ENCODE assay signal across 8 cellular contexts in genomic region chr4:2243682-2244380, GRCh38. TPM values are rescaled to one million over a fixed set of nuclear protein-coding genes. Genes with fewer than 3 reads are reported as not detected.
DNase-seq lines count a peak whose midpoint lies in the region; ATAC-seq, FAIRE-seq and TF ChIP-seq lines count a peak whose summit lies in the region.

No MANE protein-coding gene starts in this region.

- no peak for ATAC-seq in HG03045 (IDR thresholded peaks at IDR 0.05; ENCODE audit: unreplicated experiment)

- H3K79me2 ChIP-seq in osteoblast (ENCODE audit: insufficient read depth, low read length): peaks cover 31% of the 10 kb centered on the region

- peaks cover 17% of the 10 kb centered on the region for H4K20me1 ChIP-seq in osteoblast (ENCODE audit: insufficient read depth, low read length)

- no peak overlapping the region for H3K4me3 ChIP-seq in esophagus (ENCODE audit: low read depth in 1 of 2, low read length in 2 of 2)
- H3K4me3 ChIP-seq in osteoblast (ENCODE audit: insufficient read depth, low read length): no peak overlapping the region
- H3K4me3 ChIP-seq in small intestine (ENCODE audit: low read depth in 1 of 2, low read length in 2 of 2): no peak overlapping the region

- WGBS in esophagus, 2 donors: 43 to 49% methylated on average over 5 of the region's 5 CpGs
- 31 to 48% (median 43%) methylated on average over 5 of the region's 5 CpGs for WGBS in small intestine, 3 donors

- in situ Hi-C loops in GM13976 (cut with MboI; ENCODE audit: low sequenced_read_pairs, unreplicated experiment): no loop called here

- peak overlapping the region; percentile 42 for H3K4me2 ChIP-seq in osteoblast (ENCODE audit: insufficient read depth, low read length)

- H3K36me3 ChIP-seq in esophagus (ENCODE audit: control insufficient read depth in 2 of 2, insufficient read depth in 2 of 2, low read length in 1 of 2) (peaks cover 0 to 19% of the 10 kb centered on the region in 2 donors), osteoblast (ENCODE audit: insufficient read depth, low read length) (peaks cover 4% of the 10 kb centered on the region), small intestine (ENCODE audit: control insufficient read depth in 2 of 2, insufficient read depth in 2 of 2, low read length in 2 of 2) (no peaks in the 10 kb centered on the region)

- no peaks in the 10 kb centered on the region for H3K9me3 ChIP-seq in esophagus (ENCODE audit: control insufficient read depth in 2 of 2, insufficient read depth in 1 of 2, low read depth in 1 of 2, low read length in 1 of 2)
- H3K9me3 ChIP-seq in osteoblast (ENCODE audit: low read depth, low read length): no peaks in the 10 kb centered on the region
- H3K9me3 ChIP-seq in small intestine (ENCODE audit: control insufficient read depth, low read depth): no peaks in the 10 kb centered on the region

- no peaks in the 10 kb centered on the region for H3K27me3 ChIP-seq in esophagus (ENCODE audit: control insufficient read depth in 1 of 2, insufficient read depth in 2 of 2, low read length in 2 of 2)
- no peaks in the 10 kb centered on the region for H3K27me3 ChIP-seq in osteoblast (ENCODE audit: insufficient read depth, low read length)
- H3K27me3 ChIP-seq in small intestine (ENCODE audit: control insufficient read depth in 2 of 2, insufficient read depth in 2 of 2, low read length in 2 of 2): no peaks in the 10 kb centered on the region

- peak overlapping the region; percentile 57 for H2AFZ ChIP-seq in osteoblast (ENCODE audit: low read length)

- FAIRE-seq in small intestine (lab: Jason Lieb, UNC): no peak

- no peak for DNase-seq in AG09319 (ENCODE audit: extremely low read depth, low read depth)
- peak; percentile 53 for DNase-seq in GM13976 (ENCODE audit: low spot score)
- peak; percentile 58 for DNase-seq in SK-N-DZ (ENCODE audit: low spot score)
- DNase-seq in osteoblast (ENCODE audit: insufficient read length, low spot score, missing footprints): peak; percentile 80
- no peak for DNase-seq in NCI-H510A (lab: John Stamatoyannopoulos, UW)
- no peak for DNase-seq in small intestine

- H3K27ac ChIP-seq in esophagus (ENCODE audit: low read depth in 2 of 2, low read length in 1 of 2): peak overlapping the region; percentile 33 to 42
- no peak overlapping the region for H3K27ac ChIP-seq in osteoblast (ENCODE audit: low read depth, low read length)
- peak overlapping the region in 1 of 2 donors; percentile 53 for H3K27ac ChIP-seq in small intestine (ENCODE audit: low read depth in 1 of 2, low read length in 1 of 2)

- H3K4me1 ChIP-seq in esophagus (ENCODE audit: control insufficient read depth in 2 of 2, insufficient read depth in 2 of 2, low read length in 1 of 2) (peaks cover 0 to 7% of the 10 kb centered on the region in 2 donors), osteoblast (ENCODE audit: insufficient read depth, low read length) (peaks cover 28% of the 10 kb centered on the region), small intestine (ENCODE audit: control insufficient read depth in 2 of 2, insufficient read depth in 1 of 2, low read depth in 1 of 2, low read length in 1 of 2) (peaks cover 2 to 4% of the 10 kb centered on the region in 2 donors)

- TF ChIP-seq CTCF in AG09319 (IDR thresholded peaks at IDR 0.05; ENCODE audit: low read depth, low read length) (peak; percentile 37), GM13976 (IDR thresholded peaks at IDR 0.05; ENCODE audit: borderline replicate concordance, control extremely low read depth, extremely low read depth, insufficient read depth, missing control alignments) (peak; percentile 59), osteoblast (IDR thresholded peaks at IDR 0.05; ENCODE audit: extremely low read depth, low read depth, low read length) (no peak)

RNA-seq across cellular contexts. Expression of gene HAUS3, which starts 1.9 kb away (rescaled TPM):
- polyA plus RNA-seq in SK-N-DZ (2014; cell fraction: cytosol; rRNA removed): 16.7 and 22.6 TPM in 2 replicates
- polyA plus RNA-seq in SK-N-DZ (2014; cell fraction: nucleus; rRNA removed): 34.7 and 51.8 TPM in 2 replicates
- polyA plus RNA-seq in esophagus (1 to 10 TPM; 5.0 to 8.1 TPM), small intestine (1 to 10 TPM; 4.0 to 5.9 (median 4.3) TPM)
- 8.7 and 9.7 TPM in 2 replicates for total RNA-seq in osteoblast

RNA-seq across cellular contexts. Expression of gene POLN, which starts 1.9 kb away (rescaled TPM):
- polyA plus RNA-seq in SK-N-DZ (2014; cell fraction: cytosol; rRNA removed): 0.07 and 0.17 TPM in 2 replicates
- polyA plus RNA-seq in SK-N-DZ (2014; cell fraction: nucleus; rRNA removed): not detected in 2 replicates
- polyA plus RNA-seq in esophagus: under 1 TPM; 0.59 to 0.81 TPM
- 2.9 and 4.1 TPM in 2 replicates for total RNA-seq in osteoblast
- 1 to 10 TPM in 1 of 3 donors, under 1 TPM in 2; 0.89 to 2.2 (median 0.98) TPM for polyA plus RNA-seq in small intestine

RNA-seq across cellular contexts. Expression of gene MXD4, which starts 18.1 kb away (rescaled TPM):
- 24.6 and 29.0 TPM in 2 replicates for polyA plus RNA-seq in SK-N-DZ (2014; cell fraction: cytosol; rRNA removed)
- polyA plus RNA-seq in SK-N-DZ (2014; cell fraction: nucleus; rRNA removed): 38.6 and 38.7 TPM in 2 replicates
- polyA plus RNA-seq in esophagus (10 to 100 TPM; 14.5 to 27.2 TPM), small intestine (10 to 100 TPM; 24.0 to 33.9 (median 31.5) TPM)
- total RNA-seq in osteoblast: 53.3 and 56.8 TPM in 2 replicates

Comparison
In these comparisons a context has a peak if more than half of its experiments do, and no peak if none do; other contexts are left out.
1. DNase-seq: peak in GM13976 (single experiment), SK-N-DZ (single experiment) and osteoblast (single experiment); none in AG09319 (single experiment), NCI-H510A (single experiment) and small intestine (single experiment).